Comparison of ENCODE assay signal across 7 cellular contexts in the genomic region with DNA sequence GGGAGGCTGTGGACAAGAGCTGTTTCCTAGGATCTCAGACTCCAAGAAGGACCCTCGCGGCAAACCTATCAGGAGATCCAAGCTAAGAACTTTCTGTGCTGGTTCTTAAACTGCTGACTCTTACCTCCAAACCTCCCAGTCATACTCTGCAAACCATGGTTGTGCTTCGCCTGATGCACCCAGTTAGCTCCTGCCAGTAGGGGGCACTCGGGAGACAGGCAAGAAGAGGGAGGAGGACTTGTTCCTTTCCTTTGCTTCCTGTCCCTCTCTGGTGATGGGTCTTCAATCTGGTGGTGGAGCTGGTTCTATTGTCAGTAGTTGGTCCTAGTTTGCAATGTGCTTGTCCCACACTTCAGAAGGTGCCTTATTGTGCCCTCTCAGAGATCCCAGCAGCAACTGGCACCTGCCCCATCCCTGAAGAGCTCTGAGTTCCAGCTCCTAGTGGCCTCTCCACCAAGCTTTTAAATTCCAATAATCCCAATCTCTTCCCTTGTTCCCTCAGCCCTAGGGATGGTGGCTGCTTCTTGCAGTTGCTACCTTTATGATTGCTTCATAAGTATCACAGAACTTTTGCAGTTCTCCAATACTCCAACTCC.
A peak's percentile ranks its signal among the peaks of the same experiment; 100 is the strongest.
DNase-seq lines count a peak whose midpoint lies in the region; ATAC-seq and TF ChIP-seq lines count a peak whose summit lies in the region.

No MANE protein-coding gene starts in this region.

- BruUV-seq in mammary epithelial cell (replicated peaks; lab: Mats Ljungman, UMichigan) = no TSS peak

- peak; percentile 65 for TF ChIP-seq CTCF in KMS-11 (conservative IDR thresholded peaks at IDR 0.05; ENCODE audit: low read depth, low read length)
- TF ChIP-seq CTCF in mammary epithelial cell (conservative IDR thresholded peaks at IDR 0.05 in 1 of 2, IDR thresholded peaks at IDR 0.05 in 1 of 2; ENCODE audit: extremely low read depth in 1 of 2, insufficient read depth in 1 of 2, low read depth in 1 of 2, low read length in 2 of 2) = peak; percentile 70 to 79

- H3K27ac ChIP-seq in KMS-11 (no peak overlapping the region), mammary epithelial cell (ENCODE audit: insufficient read depth, low read depth, low read length) (no peak overlapping the region)

- H3K27me3 ChIP-seq in KMS-11 (ENCODE audit: insufficient read depth, low read depth) = peaks cover 16% of the 10 kb centered on the region; the same call in 1 of the 2 replicates
- H3K27me3 ChIP-seq in mammary epithelial cell (ENCODE audit: insufficient read depth, low read length) = no peaks in the 10 kb centered on the region

- in situ Hi-C loops in mammary epithelial cell (cut with MboI; ENCODE audit: low sequenced_read_pairs in 2 of 2) = no loop called here

- H3K36me3 ChIP-seq in KMS-11 (ENCODE audit: insufficient read depth) (no peaks in the 10 kb centered on the region), mammary epithelial cell (ENCODE audit: insufficient read depth, low read length) (no peaks in the 10 kb centered on the region)

- H3K9me3 ChIP-seq in mammary epithelial cell (replicated peaks; ENCODE audit: insufficient read depth, low read length) = peaks cover 2% of the 10 kb centered on the region

- H3K4me3 ChIP-seq in KMS-11 (IDR thresholded peaks at IDR 0.05; ENCODE audit: insufficient read depth, low read depth, low read length) (no peak overlapping the region), mammary epithelial cell (replicated peaks in 1 of 3; ENCODE audit: insufficient read depth in 1 of 3, low read depth in 2 of 3, low read length in 3 of 3) (no peak overlapping the region)

- ATAC-seq in GM21381 (IDR thresholded peaks at IDR 0.05; ENCODE audit: unreplicated experiment) (no peak), HG03159 (IDR thresholded peaks at IDR 0.05; ENCODE audit: unreplicated experiment) (no peak)

- no peaks in the 10 kb centered on the region for H3K4me1 ChIP-seq in KMS-11 (ENCODE audit: low read depth, poor library complexity, severe bottlenecking)
- H3K4me1 ChIP-seq in mammary epithelial cell (ENCODE audit: insufficient read depth, low read length) = no peaks in the 10 kb centered on the region

- 83% methylated on average over 3 of the region's 4 CpGs for WGBS in mammary epithelial cell (ENCODE audit: low coverage, missing lambda C conversion rate)

- H2AFZ ChIP-seq in KMS-11 (ENCODE audit: low read depth) (no peak overlapping the region), mammary epithelial cell (ENCODE audit: low read depth, low read length) (no peak overlapping the region)

- dilution Hi-C loops in mammary epithelial cell (cut with HindIII; ENCODE audit: low sequenced_read_pairs) = no loop called here

- no peak overlapping the region for H3K4me2 ChIP-seq in KMS-11
- H3K4me2 ChIP-seq in mammary epithelial cell (ENCODE audit: insufficient read depth, low read depth, low read length) = no peak overlapping the region

- H3K79me2 ChIP-seq in KMS-11 (ENCODE audit: insufficient read depth, low read depth) = no peaks in the 10 kb centered on the region
- H3K79me2 ChIP-seq in mammary epithelial cell (ENCODE audit: insufficient read depth, low read length) = no peaks in the 10 kb centered on the region

- DNase-seq in GDM1 (lab: John Stamatoyannopoulos, UW) (peak; percentile 40), RPMI7951 (ENCODE audit: low read depth) (peak; percentile 24), mammary epithelial cell (peak; percentile 40), myocyte (ENCODE audit: low read depth) (peak; percentile 1)

- intact Hi-C loops in mammary epithelial cell (cut with micrococcal nuclease) = loop anchor here (1.0 kb wide), 1 partner anchor 86 kb away; no protein-coding TSS in a partner anchor

- H4K20me1 ChIP-seq in KMS-11 (ENCODE audit: insufficient read depth) (no peaks in the 10 kb centered on the region), mammary epithelial cell (ENCODE audit: insufficient read depth, low read length) (no peaks in the 10 kb centered on the region)

- CTCF ChIA-PET in mammary epithelial cell (lab: Charles Lee; ENCODE audit: low non-redundant PET) = interaction anchor here (0.9 kb wide), 1 partner anchor 110 kb away, joined by 4 read pairs; no protein-coding TSS in a partner anchor

- H3K9ac ChIP-seq in KMS-11 (no peak overlapping the region), mammary epithelial cell (ENCODE audit: insufficient read depth, low read length) (no peak overlapping the region)
